In the genomic region with DNA sequence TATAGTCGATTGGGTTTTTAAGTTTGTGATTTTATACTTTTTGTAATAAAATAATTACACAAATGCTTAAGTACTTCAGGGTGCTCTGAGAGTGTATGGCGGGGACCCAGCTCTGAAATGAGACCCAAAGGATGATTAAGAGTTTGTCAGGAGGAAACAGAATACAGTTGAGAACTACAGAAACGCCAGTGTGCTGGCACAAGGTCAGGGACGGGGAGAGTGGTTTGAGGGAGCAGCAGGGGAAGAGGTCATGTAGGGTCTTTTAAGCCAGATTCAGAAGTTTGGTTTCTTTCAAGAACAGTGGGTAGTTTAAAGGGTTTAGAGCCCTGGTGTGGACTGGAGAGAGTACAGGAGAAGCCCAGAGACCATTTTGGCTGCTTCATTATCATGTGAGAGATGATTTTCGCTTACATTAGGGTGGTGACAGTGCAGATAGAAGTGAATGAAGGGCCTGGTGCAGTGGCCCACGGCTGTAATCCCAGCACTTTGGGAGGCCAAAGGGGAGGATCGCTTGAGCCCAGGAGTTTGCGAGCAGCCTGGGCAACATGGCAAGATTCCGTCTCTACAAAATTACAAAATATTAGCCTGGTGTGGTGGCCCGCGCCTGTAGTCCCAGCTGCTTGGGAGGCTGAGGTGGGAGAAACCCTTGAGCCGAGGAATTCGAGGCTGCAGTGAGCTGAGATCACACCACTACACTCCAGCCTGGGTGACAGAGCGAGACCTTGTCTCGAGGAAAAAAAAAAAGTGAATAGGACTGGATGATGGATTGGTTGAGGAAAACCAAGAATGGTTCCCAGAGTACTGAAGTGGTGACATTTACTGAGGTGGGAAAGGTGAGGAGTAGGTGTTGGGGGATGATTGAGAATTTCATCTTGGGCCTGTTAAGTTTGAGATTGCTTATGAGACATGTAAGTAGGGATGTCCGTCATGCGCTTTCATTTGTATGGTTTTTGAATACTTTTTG, we compare ENCODE assay signal across 8 cellular contexts.
DNase-seq lines count a peak whose midpoint lies in the region; ATAC-seq and TF ChIP-seq lines count a peak whose summit lies in the region.

No MANE protein-coding gene starts in this region.

- H3K9me2 ChIP-seq in DOHH2 (replicated peaks; ENCODE audit: control insufficient read depth, low read length), result no peaks in the 10 kb centered on the region
- H3K9me2 ChIP-seq in OCI-LY1 (ENCODE audit: low read depth, low read length), result no peaks in the 10 kb centered on the region

- no peaks in the 10 kb centered on the region for H3K27me3 Mint-ChIP-seq in dendritic cell treated with granulocyte-macrophage colony-stimulating factor and Interleukin-4, amounts not matched to agents 40 ng/mL and 50 ng/mL, for 4 days

- H3K27ac ChIP-seq in DOHH2 (ENCODE audit: low read depth, low read length) (peak overlapping the region; percentile 64), OCI-LY1 (ENCODE audit: low read depth, low read length, poor library complexity, severe bottlenecking) (peak overlapping the region; percentile 57)

- H2AFZ ChIP-seq in OCI-LY1 (ENCODE audit: low read length), result no peak overlapping the region

- H3K4me2 ChIP-seq in DOHH2 (ENCODE audit: low read length), result peak overlapping the region; percentile 91
- peak overlapping the region; percentile 84 for H3K4me2 ChIP-seq in OCI-LY1 (ENCODE audit: low read length)

- peaks cover 54% of the 10 kb centered on the region for H3K36me3 ChIP-seq in DOHH2 (ENCODE audit: control insufficient read depth, low read length)
- H3K36me3 ChIP-seq in OCI-LY1 (ENCODE audit: insufficient read depth, low read length), result peaks cover 29% of the 10 kb centered on the region; the same call in 1 of the 2 replicates
- no peaks in the 10 kb centered on the region for H3K36me3 ChIP-seq in mucosa of stomach (ENCODE audit: control insufficient read depth, insufficient read depth, low read length)

- TF ChIP-seq CTCF in DOHH2 (IDR thresholded peaks at IDR 0.05; ENCODE audit: low read depth, low read length, poor library complexity, severe bottlenecking) (no peak), OCI-LY1 (IDR thresholded peaks at IDR 0.05; ENCODE audit: low read length) (no peak), GM10266 (IDR thresholded peaks at IDR 0.05; ENCODE audit: control insufficient read depth, insufficient read depth, low read depth, missing control alignments) (no peak)

- no peaks in the 10 kb centered on the region for H3K9me3 Mint-ChIP-seq in dendritic cell treated with granulocyte-macrophage colony-stimulating factor and Interleukin-4, amounts not matched to agents 40 ng/mL and 50 ng/mL, for 4 days

- H4K20me1 ChIP-seq in DOHH2 (ENCODE audit: control insufficient read depth, insufficient read depth, low read depth, low read length), result peaks cover 22% of the 10 kb centered on the region
- no peaks in the 10 kb centered on the region for H4K20me1 ChIP-seq in OCI-LY1 (ENCODE audit: insufficient read depth, low read length)

- DNase-seq in NCI-H1436 (lab: John Stamatoyannopoulos, UW) (no peak), GM10266 (ENCODE audit: extremely low spot score) (no peak)

- H3K4me3 Mint-ChIP-seq in dendritic cell treated with granulocyte-macrophage colony-stimulating factor and Interleukin-4, amounts not matched to agents 40 ng/mL and 50 ng/mL, for 4 days, result peak overlapping the region; percentile 97

- H3F3A ChIP-seq in DOHH2 (ENCODE audit: control insufficient read depth, insufficient read depth) (0 out of 2 replicates have a peak, but pooled peaks cover 3% of the 10 kb centered on the region), OCI-LY1 (ENCODE audit: insufficient read depth, low read length) (no peaks in the 10 kb centered on the region; the same call in 1 of the 2 replicates)

- peaks cover 98% of the 10 kb centered on the region for H3K79me2 ChIP-seq in DOHH2 (ENCODE audit: control insufficient read depth, low read length)
- H3K79me2 ChIP-seq in OCI-LY1 (ENCODE audit: insufficient read depth, low read length), result peaks cover 65% of the 10 kb centered on the region

- H3K27me3 ChIP-seq in DOHH2 (ENCODE audit: control insufficient read depth, low read length) (no peaks in the 10 kb centered on the region), OCI-LY1 (ENCODE audit: insufficient read depth, low read length) (no peaks in the 10 kb centered on the region), mucosa of stomach (ENCODE audit: control insufficient read depth, insufficient read depth, low read length) (no peaks in the 10 kb centered on the region)

- intact Hi-C loops in dendritic cell treated with granulocyte-macrophage colony-stimulating factor and Interleukin-4, amounts not matched to agents 40 ng/mL and 50 ng/mL, for 4 days (cut with micrococcal nuclease), result loop anchor here (10.0 kb wide), 1 partner anchor 190 kb away; a partner anchor contains a TSS

- H3K4me1 Mint-ChIP-seq in dendritic cell treated with granulocyte-macrophage colony-stimulating factor and Interleukin-4, amounts not matched to agents 40 ng/mL and 50 ng/mL, for 4 days (ENCODE audit: low read depth), result peaks cover 58% of the 10 kb centered on the region

- no peaks in the 10 kb centered on the region for H3K9me3 ChIP-seq in DOHH2 (ENCODE audit: control insufficient read depth, insufficient read depth, low read length)
- no peaks in the 10 kb centered on the region for H3K9me3 ChIP-seq in OCI-LY1 (ENCODE audit: low read length)
- H3K9me3 ChIP-seq in mucosa of stomach (ENCODE audit: control insufficient read depth, low read length), result no peaks in the 10 kb centered on the region

- peaks cover 47% of the 10 kb centered on the region for H3K4me1 ChIP-seq in DOHH2 (ENCODE audit: control insufficient read depth, low read length)
- peaks cover 48% of the 10 kb centered on the region for H3K4me1 ChIP-seq in OCI-LY1 (ENCODE audit: insufficient read depth, low read length, severe bottlenecking)
- peaks cover 27% of the 10 kb centered on the region for H3K4me1 ChIP-seq in mucosa of stomach (ENCODE audit: control insufficient read depth, insufficient read depth, low read length)

- peaks cover 34% of the 10 kb centered on the region for H3K36me3 Mint-ChIP-seq in dendritic cell treated with granulocyte-macrophage colony-stimulating factor and Interleukin-4, amounts not matched to agents 40 ng/mL and 50 ng/mL, for 4 days (ENCODE audit: low read depth)

- ATAC-seq in GM18909 (IDR thresholded peaks at IDR 0.05; ENCODE audit: poor library complexity, unreplicated experiment) (no peak), HG03095 (IDR thresholded peaks at IDR 0.05; ENCODE audit: unreplicated experiment) (no peak)

- H3K9ac ChIP-seq in OCI-LY1 (ENCODE audit: low read length) (peak overlapping the region; percentile 88), mucosa of stomach (ENCODE audit: low read length) (peak overlapping the region; percentile 99)

- peak overlapping the region; percentile 96 for H3K4me3 ChIP-seq in DOHH2 (ENCODE audit: low read length)
- H3K4me3 ChIP-seq in OCI-LY1 (ENCODE audit: low read depth, low read length, poor library complexity, severe bottlenecking), result peak overlapping the region; percentile 78
- H3K4me3 ChIP-seq in mucosa of stomach (ENCODE audit: low read length), result peak overlapping the region; percentile 97

- peak overlapping the region; percentile 91 for H3K27ac Mint-ChIP-seq in dendritic cell treated with granulocyte-macrophage colony-stimulating factor and Interleukin-4, amounts not matched to agents 40 ng/mL and 50 ng/mL, for 4 days
